ENCODE assay signal across 25 cellular contexts in genomic region chr16:23185661-23186060, GRCh38. TPM values are rescaled to one million over a fixed set of nuclear protein-coding genes. Genes with fewer than 3 reads are reported as not detected.
"Had no signal": no experiment of that assay in that cellular context is flagged by ENCODE, and none has a peak within 500 bp of the region (broad histone marks: within the 10 kb centered on the region; RNA-seq: fewer than 3 reads in every experiment).

No MANE protein-coding gene starts in this region.

- ATAC-seq: activated T-helper 17 cell treated with anti-CD3 and anti-CD28 coated beads, Interleukin-2, amount 50 U/mL, for 72 hours; naive thymus-derived CD8-positive, alpha-beta T cell; stimulated activated naive CD8-positive, alpha-beta T cell treated with anti-CD3 and anti-CD28 coated beads, Interleukin-15, Interleukin-2, amounts not matched to agents 100 U/mL and 50 U/mL, for 24 hours; T-cell; upper lobe of right lung had no signal

- H3K27me3 ChIP-seq: thyroid gland had no signal

- DNase-seq: activated naive CD4-positive, alpha-beta T cell; activated T-cell treated with anti-CD3 and anti-CD28 coated beads, Interleukin-2, amount 50 U/mL, for 24 hours; adrenal gland; kidney; naive thymus-derived CD8-positive, alpha-beta T cell; right cardiac atrium; stimulated activated CD4-positive, alpha-beta T cell treated with anti-CD3 and anti-CD28 coated beads, Interleukin-12 subunit alpha, Interleukin-12 subunit beta, amount 100 ng/mL, for 4 hours; stimulated activated CD4-positive, alpha-beta T cell treated with anti-CD3 and anti-CD28 coated beads, Interleukin-4, amount 100 ng/mL, for 4 hours; stimulated activated naive CD8-positive, alpha-beta T cell treated with anti-CD3 and anti-CD28 coated beads, Interleukin-15, Interleukin-2, amounts not matched to agents 100 U/mL and 50 U/mL, for 24 hours; T-cell; thyroid gland; upper lobe of right lung; WERI-Rb-1 had no signal

- H3K27ac ChIP-seq: adrenal gland, ascending aorta, epithelial cell of prostate, heart right ventricle, neural progenitor cell, prostate gland, thyroid gland, upper lobe of right lung, WERI-Rb-1 had no signal

- H3K36me3 ChIP-seq: adrenal gland, ascending aorta, heart right ventricle, neural progenitor cell, prostate gland, thyroid gland, upper lobe of right lung, WERI-Rb-1 had no signal

- H3K9me3 ChIP-seq: adrenal gland, ascending aorta, heart right ventricle, prostate gland, thyroid gland, upper lobe of right lung had no signal

- H3K4me3 ChIP-seq: adrenal gland, ascending aorta, heart right ventricle, lung, neural progenitor cell, prostate gland, thyroid gland, upper lobe of right lung had no signal

- H3K4me1 ChIP-seq: neural progenitor cell, prostate gland had no signal

RNA-seq across cellular contexts. Expression of gene SCNN1G, which starts 3.1 kb away (rescaled TPM):
- total RNA-seq: activated T-helper 17 cell treated with anti-CD3 and anti-CD28 coated beads, Interleukin-2, amount 50 U/mL, for 72 hours; ascending aorta; bronchial epithelial cell; chondrocyte; fibroblast of villous mesenchyme; naive thymus-derived CD8-positive, alpha-beta T cell; osteocyte; right cardiac atrium; skeletal muscle tissue; T-cell had no signal
